Comparison of ENCODE assay signal across 8 cellular contexts in genomic region chr22:33923660-33924246, GRCh38. TPM values are rescaled to one million over a fixed set of nuclear protein-coding genes. Genes with fewer than 3 reads are reported as not detected.
DNase-seq lines count a peak whose midpoint lies in the region; ATAC-seq and TF ChIP-seq lines count a peak whose summit lies in the region.

No MANE protein-coding gene starts in this region.

- peaks cover 20% of the 10 kb centered on the region for H3K4me1 Mint-ChIP-seq in nephron

- TF ChIP-seq CTCF in heart left ventricle (IDR thresholded peaks at IDR 0.05), result peak; percentile 67 to 90 (median 80)
- peak; percentile 72 for TF ChIP-seq CTCF in NB4 (IDR thresholded peaks at IDR 0.05; ENCODE audit: low read depth, low read length)
- peak; percentile 82 to 93 (median 86) for TF ChIP-seq CTCF in nephron (IDR thresholded peaks at IDR 0.05; ENCODE audit: unreplicated experiment in 3 of 3)

- peak overlapping the region in 1 of 3 experiments; percentile 36 for H3K27ac Mint-ChIP-seq in nephron

- no peak overlapping the region for H3K27ac ChIP-seq in heart left ventricle

- DNase-seq in heart left ventricle, result peak in 4 of 5 donors; percentile 45 to 63 (median 58)
- no peak for DNase-seq in cardiac septum (ENCODE audit: low spot score)
- peak; percentile 81 for DNase-seq in NB4 (ENCODE audit: low read depth)
- peak; percentile 72 for DNase-seq in SW480 (ENCODE audit: low spot score)
- DNase-seq in fibroblast of peridontal ligament (ENCODE audit: extremely low read depth), result peak; percentile 64
- no peak for DNase-seq in occipital lobe (lab: John Stamatoyannopoulos, UW)

- H3K36me3 ChIP-seq in heart left ventricle, result no peaks in the 10 kb centered on the region

- H3K4me1 ChIP-seq in heart left ventricle, result peaks cover 0 to 34% (median 13%) of the 10 kb centered on the region in 12 donors

- H3K27me3 ChIP-seq in heart left ventricle, result peaks cover 0 to 23% (median 0%) of the 10 kb centered on the region in 9 donors

- ATAC-seq in heart left ventricle (no peak), HG03175 (IDR thresholded peaks at IDR 0.05; ENCODE audit: unreplicated experiment) (no peak)

- WGBS in heart left ventricle, 4 donors, result 47 to 52% (median 51%) methylated on average over 17 of the region's 17 CpGs

- no peaks in the 10 kb centered on the region for H3K9me3 Mint-ChIP-seq in nephron

- no peaks in the 10 kb centered on the region for H3K36me3 Mint-ChIP-seq in nephron (ENCODE audit: low read depth)

- H3K9me3 ChIP-seq in heart left ventricle, result no peaks in the 10 kb centered on the region

- H3K4me3 ChIP-seq in heart left ventricle (peak overlapping the region in 2 of 12 donors; percentile 87 to 97), NB4 (ENCODE audit: low read depth, low read length) (no peak overlapping the region)

- intact Hi-C loops in heart left ventricle (cut with DNase I), result loop anchor here (2.0 to 10.0 kb wide), 22 partner anchors 71 to 1101 kb away; no protein-coding TSS in a partner anchor
- intact Hi-C loops in cardiac septum (cut with DNase I), result loop anchor here (2.0 to 10.0 kb wide), 6 partner anchors 141 to 621 kb away; no protein-coding TSS in a partner anchor

- peaks cover 37% of the 10 kb centered on the region for H3K27me3 Mint-ChIP-seq in nephron (ENCODE audit: low read depth)

- TF ChIP-seq POLR2A in heart left ventricle (IDR thresholded peaks at IDR 0.05), result no peak
- TF ChIP-seq POLR2A in NB4 (IDR thresholded peaks at IDR 0.05; ENCODE audit: extremely low read depth, insufficient read length), result no peak

- H3K4me3 Mint-ChIP-seq in nephron, result peak overlapping the region; percentile 73 to 96 (median 91)

RNA-seq across cellular contexts. Expression of gene LARGE1, which starts 3.5 kb away (rescaled TPM):
- total RNA-seq in heart left ventricle, result 100 to 1,000 TPM in 8 of 9 donors, 10 to 100 TPM in 1; 92.9 to 211 (median 132) TPM
- polyA plus RNA-seq in heart left ventricle, result 10 to 100 TPM; 31.2 to 74.6 TPM
- 119 TPM for total RNA-seq in cardiac septum
- total RNA-seq in occipital lobe, result 37.3 TPM

Comparison
In these comparisons a context has a peak if more than half of its experiments do, and no peak if none do; other contexts are left out.
1. DNase-seq: peak in heart left ventricle (4 of 5), NB4 (single experiment), SW480 (single experiment) and fibroblast of peridontal ligament (single experiment); none in cardiac septum (single experiment) and occipital lobe (single experiment).
2. Peak in every context shown above with its lines, with median percentiles within 50 percentile points of each other: CTCF ChIP-seq.